Comparison of ENCODE assay signal across 6 cellular contexts in the genomic region with DNA sequence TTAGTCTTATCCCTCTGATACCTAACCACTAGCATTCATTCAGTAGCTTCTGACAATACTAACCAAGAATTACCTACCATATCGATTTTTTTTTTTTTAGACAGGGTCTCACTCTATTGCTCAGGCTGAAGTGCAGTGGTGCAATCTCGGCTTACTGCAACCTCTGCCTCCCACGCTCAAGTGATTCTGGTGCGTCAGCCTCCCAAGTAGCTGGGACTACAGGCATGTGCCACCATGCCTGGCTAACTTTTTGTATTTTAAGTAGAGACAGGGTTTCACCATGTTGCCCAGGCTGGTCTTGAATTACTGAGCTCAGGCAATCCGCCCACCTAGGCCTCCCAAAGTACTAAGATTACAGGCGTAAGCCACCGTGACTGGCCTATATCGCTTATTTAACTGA. TPM values are rescaled to one million over a fixed set of nuclear protein-coding genes. Genes with fewer than 3 reads are reported as not detected.
"Had no signal": no experiment of that assay in that cellular context is flagged by ENCODE, and none has a peak within 500 bp of the region (broad histone marks: within the 10 kb centered on the region; RNA-seq: fewer than 3 reads in every experiment).

No MANE protein-coding gene starts in this region.

RNA-seq across cellular contexts. Expression of gene LAMA3, which starts 26.8 kb away (rescaled TPM):
- total RNA-seq: activated CD4-positive, alpha-beta T cell treated with anti-CD3 and anti-CD28 coated beads, Interleukin-2, amount 10 ng/mL, durations not matched to agents 24 days and 14 days; osteocyte had no signal
- polyA plus RNA-seq: naive thymus-derived CD4-positive, alpha-beta T cell had no signal

RNA-seq across cellular contexts. Expression of gene ANKRD29, which starts 53.4 kb away (rescaled TPM):
- total RNA-seq: activated CD4-positive, alpha-beta T cell treated with anti-CD3 and anti-CD28 coated beads, Interleukin-2, amount 10 ng/mL, durations not matched to agents 24 days and 14 days; activated CD8-positive, alpha-beta T cell treated with anti-CD3 and anti-CD28 coated beads for 36 hours; activated naive CD8-positive, alpha-beta T cell treated with anti-CD3 and anti-CD28 coated beads for 36 hours; activated T-helper 17 cell treated with anti-CD3 and anti-CD28 coated beads, Interleukin-2, amount 50 U/mL, for 72 hours; osteocyte had no signal
